Comparison of ENCODE assay signal across 8 cellular contexts in genomic region chr2:38751043-38751846, GRCh38. TPM values are rescaled to one million over a fixed set of nuclear protein-coding genes. Genes with fewer than 3 reads are reported as not detected.
DNase-seq lines count a peak whose midpoint lies in the region; TF ChIP-seq lines count a peak whose summit lies in the region.

Gene SRSF7, minus strand, starts transcription at chr2:38751361. Its CDS starts 105 bp downstream, at chr2:38751256.

- peaks cover 21 to 41% of the 10 kb centered on the region in 2 experiments for H3K36me3 ChIP-seq in HEK293 (ENCODE audit: control insufficient read depth in 2 of 2, insufficient read depth in 1 of 2, low read length in 2 of 2)
- H3K36me3 ChIP-seq in neuron (ENCODE audit: insufficient read depth, low read length) = peaks cover 38% of the 10 kb centered on the region
- H3K36me3 ChIP-seq in subcutaneous abdominal adipose tissue (ENCODE audit: control insufficient read depth in 5 of 5, insufficient read depth in 5 of 5, low read length in 5 of 5) = peaks cover 24 to 35% (median 33%) of the 10 kb centered on the region in 5 donors

- POLR2A ChIA-PET in HEK293 (lab: Yijun Ruan, JAX) = interaction anchor here (0.5 to 2.2 kb wide), 120 partner anchors 10 to 1681 kb away, joined by 3 to 85 read pairs (median 4); partner anchors contain the start of genes ARHGEF33, ATL2, DHX57 and GALM

- peak; percentile 96 for DNase-seq in GDM1 (lab: John Stamatoyannopoulos, UW)
- DNase-seq in MV-4-11 (lab: John Stamatoyannopoulos, UW) = peak; percentile 97
- peak; percentile 99 for DNase-seq in SK-MEL-5 (ENCODE audit: low read depth, low spot score)
- DNase-seq in activated naive CD4-positive, alpha-beta T cell treated with Interleukin-2 at 50 U/mL for 16 hours = peak; percentile 96
- peak; percentile 98 for DNase-seq in foreskin melanocyte

- peak within 1 kb of the TSS; percentile 87 to 99 (median 96) for H3K9ac ChIP-seq in subcutaneous abdominal adipose tissue (ENCODE audit: low read length in 5 of 5)

- in situ Hi-C loops in SK-MEL-5 (cut with HindIII; ENCODE audit: low pct_unique_long_range_greater_than_20kb, low sequenced_read_pairs) = no loop called here

- H3K9me3 ChIP-seq in HEK293 (ENCODE audit: control insufficient read depth, insufficient read depth, low read depth, low read length) (no peaks in the 10 kb centered on the region), neuron (ENCODE audit: low read length) (no peaks in the 10 kb centered on the region), subcutaneous abdominal adipose tissue (ENCODE audit: control insufficient read depth in 5 of 5, low read length in 5 of 5) (no peaks in the 10 kb centered on the region)

- peak within 1 kb of the TSS; percentile 74 for H2AFZ ChIP-seq in neuron (ENCODE audit: low read depth, low read length)

- peak; percentile 73 for TF ChIP-seq CTCF in HEK293 (tag by site-specific recombination; IDR thresholded peaks at IDR 0.05)

- no peaks in the 10 kb centered on the region for H3K27me3 ChIP-seq in neuron (ENCODE audit: insufficient read depth, low read length)
- H3K27me3 ChIP-seq in subcutaneous abdominal adipose tissue (ENCODE audit: control insufficient read depth in 5 of 5, insufficient read depth in 4 of 5, low read length in 5 of 5) = no peaks in the 10 kb centered on the region

- peak within 1 kb of the TSS; percentile 97 for H3K27ac ChIP-seq in HEK293 (ENCODE audit: extremely low read depth, low read depth, low read length)
- H3K27ac ChIP-seq in subcutaneous abdominal adipose tissue (ENCODE audit: low read depth, low read length) = peak within 1 kb of the TSS; percentile 97

- CTCF ChIA-PET in HEK293 (lab: Yijun Ruan, JAX) = interaction anchor here (1.0 kb wide), 1 partner anchor 70 kb away, joined by 4 read pairs; no protein-coding TSS in a partner anchor

- H3K4me3 ChIP-seq in HEK293 (ENCODE audit: low read depth, low read length) = peak within 1 kb of the TSS; percentile 84
- H3K4me3 ChIP-seq in neuron (ENCODE audit: low read length) = peak within 1 kb of the TSS; percentile 65
- H3K4me3 ChIP-seq in subcutaneous abdominal adipose tissue (ENCODE audit: low read depth in 1 of 5, low read length in 5 of 5) = peak within 1 kb of the TSS; percentile 99 to 100 (median 100)

- H3K4me1 ChIP-seq in HEK293 (ENCODE audit: control insufficient read depth, insufficient read depth, low read length) (peaks cover 5% of the 10 kb centered on the region; the same call in 1 of the 2 replicates), neuron (ENCODE audit: insufficient read depth, low read length) (peaks cover 24% of the 10 kb centered on the region), subcutaneous abdominal adipose tissue (ENCODE audit: control insufficient read depth in 5 of 5, insufficient read depth in 5 of 5, low read length in 5 of 5) (peaks cover 8 to 43% (median 24%) of the 10 kb centered on the region in 5 donors)

TF ChIP-seq in HEK293, 187 proteins besides CTCF, POLR2A, EP300 and RAD21 (continues in another document):
- TF ChIP-seq GFI1B (tag by site-specific recombination; IDR thresholded peaks at IDR 0.05) (no peak), ZNF10 (tag by site-specific recombination; IDR thresholded peaks at IDR 0.05) (peak; percentile 59; the same call in 1 of the 2 replicates), GLI2 (tag by site-specific recombination; IDR thresholded peaks at IDR 0.05; ENCODE audit: borderline replicate concordance, low read depth) (no peak), ZBTB1 (tag by site-specific recombination; IDR thresholded peaks at IDR 0.05) (peak; percentile 59; the same call in 1 of the 2 replicates), TCF7L2 (IDR thresholded peaks at IDR 0.05; ENCODE audit: borderline replicate concordance, low read depth, low read length) (0 out of 2 replicates have a peak, but pooled peaks have one; percentile 43), ZNF701 (tag by site-specific recombination; IDR thresholded peaks at IDR 0.05) (no peak), ZNF530 (tag by site-specific recombination; IDR thresholded peaks at IDR 0.05; ENCODE audit: low read depth) (no peak), ZNF548 (tag by site-specific recombination; IDR thresholded peaks at IDR 0.05) (0 out of 2 replicates have a peak, but pooled peaks have one; percentile 11), PATZ1 (tag by site-specific recombination; IDR thresholded peaks at IDR 0.05) (peak; percentile 79), ZNF146 (tag by site-specific recombination; IDR thresholded peaks at IDR 0.05) (no peak; the same call in 1 of the 2 replicates), ZNF510 (tag by site-specific recombination; IDR thresholded peaks at IDR 0.05; ENCODE audit: insufficient replicate concordance) (peak; percentile 37), ZSCAN23 (tag by site-specific recombination; IDR thresholded peaks at IDR 0.05) (no peak), ZNF391 (tag by site-specific recombination; IDR thresholded peaks at IDR 0.05; ENCODE audit: borderline replicate concordance, low read depth) (peak; percentile 96; the same call in 1 of the 2 replicates), ZNF292 (tag by site-specific recombination; IDR thresholded peaks at IDR 0.05; ENCODE audit: borderline replicate concordance, low read depth) (no peak), ZBTB21 (tag by site-specific recombination; IDR thresholded peaks at IDR 0.05) (peak; percentile 61; the same call in 1 of the 2 replicates), ZNF23 (tag by site-specific recombination; IDR thresholded peaks at IDR 0.05; ENCODE audit: borderline replicate concordance) (0 out of 2 replicates have a peak, but pooled peaks have one; percentile 38), ZNF580 (tag by site-specific recombination; IDR thresholded peaks at IDR 0.05) (peak; percentile 67; the same call in 1 of the 2 replicates), ZNF341 (tag by site-specific recombination; IDR thresholded peaks at IDR 0.05; ENCODE audit: low read depth) (peak; percentile 91), ZNF366 (tag by site-specific recombination; conservative IDR thresholded peaks at IDR 0.05) (peak; percentile 94), ZNF521 (tag by site-specific recombination; IDR thresholded peaks at IDR 0.05) (no peak), ZNF37A (tag by site-specific recombination; IDR thresholded peaks at IDR 0.05) (no peak)
- TF ChIP-seq, protein P1, sequence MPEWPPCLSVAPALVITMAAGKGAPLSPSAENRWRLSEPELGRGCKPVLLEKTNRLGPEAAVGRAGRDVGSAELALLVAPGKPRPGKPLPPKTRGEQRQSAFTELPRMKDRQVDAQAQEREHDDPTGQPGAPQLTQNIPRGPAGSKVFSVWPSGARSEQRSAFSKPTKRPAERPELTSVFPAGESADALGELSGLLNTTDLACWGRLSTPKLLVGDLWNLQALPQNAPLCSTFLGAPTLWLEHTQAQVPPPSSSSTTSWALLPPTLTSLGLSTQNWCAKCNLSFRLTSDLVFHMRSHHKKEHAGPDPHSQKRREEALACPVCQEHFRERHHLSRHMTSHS (tag by site-specific recombination; IDR thresholded peaks at IDR 0.05) = no peak
- TF ChIP-seq, protein P2, sequence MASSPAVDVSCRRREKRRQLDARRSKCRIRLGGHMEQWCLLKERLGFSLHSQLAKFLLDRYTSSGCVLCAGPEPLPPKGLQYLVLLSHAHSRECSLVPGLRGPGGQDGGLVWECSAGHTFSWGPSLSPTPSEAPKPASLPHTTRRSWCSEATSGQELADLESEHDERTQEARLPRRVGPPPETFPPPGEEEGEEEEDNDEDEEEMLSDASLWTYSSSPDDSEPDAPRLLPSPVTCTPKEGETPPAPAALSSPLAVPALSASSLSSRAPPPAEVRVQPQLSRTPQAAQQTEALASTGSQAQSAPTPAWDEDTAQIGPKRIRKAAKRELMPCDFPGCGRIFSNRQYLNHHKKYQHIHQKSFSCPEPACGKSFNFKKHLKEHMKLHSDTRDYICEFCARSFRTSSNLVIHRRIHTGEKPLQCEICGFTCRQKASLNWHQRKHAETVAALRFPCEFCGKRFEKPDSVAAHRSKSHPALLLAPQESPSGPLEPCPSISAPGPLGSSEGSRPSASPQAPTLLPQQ (tag by site-specific recombination; IDR thresholded peaks at IDR 0.05) = peak; percentile 62
- TF ChIP-seq, protein P3, sequence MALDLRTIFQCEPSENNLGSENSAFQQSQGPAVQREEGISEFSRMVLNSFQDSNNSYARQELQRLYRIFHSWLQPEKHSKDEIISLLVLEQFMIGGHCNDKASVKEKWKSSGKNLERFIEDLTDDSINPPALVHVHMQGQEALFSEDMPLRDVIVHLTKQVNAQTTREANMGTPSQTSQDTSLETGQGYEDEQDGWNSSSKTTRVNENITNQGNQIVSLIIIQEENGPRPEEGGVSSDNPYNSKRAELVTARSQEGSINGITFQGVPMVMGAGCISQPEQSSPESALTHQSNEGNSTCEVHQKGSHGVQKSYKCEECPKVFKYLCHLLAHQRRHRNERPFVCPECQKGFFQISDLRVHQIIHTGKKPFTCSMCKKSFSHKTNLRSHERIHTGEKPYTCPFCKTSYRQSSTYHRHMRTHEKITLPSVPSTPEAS (tag by site-specific recombination; IDR thresholded peaks at IDR 0.05) = peak; percentile 63; the same call in 1 of the 2 replicates

RNA-seq across cellular contexts. Expression of gene SRSF7, which starts in this region (rescaled TPM):
- total RNA-seq in SK-MEL-5 (2014; rRNA removed; shearing (Covaris generic)) = 134 and 140 TPM in 2 replicates
- 126 and 132 TPM in 2 replicates for polyA plus RNA-seq in SK-MEL-5 (2015; cell fraction: cytosol; rRNA removed)
- polyA plus RNA-seq in SK-MEL-5 (2015; cell fraction: nucleus; rRNA removed) = 1,536 and 1,690 TPM in 2 replicates

Comparison
In these comparisons a context has a peak if more than half of its experiments do, and no peak if none do; other contexts are left out.
1. Peak in every context shown above with its lines: DNase-seq, H3K4me3 ChIP-seq and H3K27ac ChIP-seq.